ENCODE assay signal across 3 cellular contexts in the genomic region with DNA sequence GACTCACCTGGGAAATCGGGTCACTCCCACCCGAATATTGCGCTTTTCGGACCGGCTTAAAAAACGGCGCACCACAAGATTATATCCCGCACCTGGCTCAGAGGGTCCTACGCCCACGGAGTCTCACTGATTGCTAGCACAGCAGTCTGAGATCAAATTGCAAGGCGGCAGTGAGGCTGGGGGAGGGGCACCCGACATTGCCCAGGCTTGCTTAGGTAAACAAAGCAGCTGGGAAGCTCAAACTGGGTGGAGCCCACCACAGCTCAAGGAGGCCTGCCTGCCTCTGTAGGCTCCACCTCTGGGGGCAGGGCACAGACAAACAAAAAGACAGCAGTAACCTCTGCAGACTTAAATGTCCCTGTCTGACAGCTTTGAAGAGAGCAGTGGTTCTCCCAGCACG. TPM values are rescaled to one million over a fixed set of nuclear protein-coding genes. Genes with fewer than 3 reads are reported as not detected.
"Had no signal": no experiment of that assay in that cellular context is flagged by ENCODE, and none has a peak within 500 bp of the region (broad histone marks: within the 10 kb centered on the region; RNA-seq: fewer than 3 reads in every experiment).

No MANE protein-coding gene starts in this region.

RNA-seq across cellular contexts. Expression of gene ROPN1B, which starts 32.1 kb away (rescaled TPM):
- total RNA-seq: IMR-90, Peyer's patch, SJCRH30 had no signal
- polyA plus RNA-seq: IMR-90 had no signal
